In the genomic region with DNA sequence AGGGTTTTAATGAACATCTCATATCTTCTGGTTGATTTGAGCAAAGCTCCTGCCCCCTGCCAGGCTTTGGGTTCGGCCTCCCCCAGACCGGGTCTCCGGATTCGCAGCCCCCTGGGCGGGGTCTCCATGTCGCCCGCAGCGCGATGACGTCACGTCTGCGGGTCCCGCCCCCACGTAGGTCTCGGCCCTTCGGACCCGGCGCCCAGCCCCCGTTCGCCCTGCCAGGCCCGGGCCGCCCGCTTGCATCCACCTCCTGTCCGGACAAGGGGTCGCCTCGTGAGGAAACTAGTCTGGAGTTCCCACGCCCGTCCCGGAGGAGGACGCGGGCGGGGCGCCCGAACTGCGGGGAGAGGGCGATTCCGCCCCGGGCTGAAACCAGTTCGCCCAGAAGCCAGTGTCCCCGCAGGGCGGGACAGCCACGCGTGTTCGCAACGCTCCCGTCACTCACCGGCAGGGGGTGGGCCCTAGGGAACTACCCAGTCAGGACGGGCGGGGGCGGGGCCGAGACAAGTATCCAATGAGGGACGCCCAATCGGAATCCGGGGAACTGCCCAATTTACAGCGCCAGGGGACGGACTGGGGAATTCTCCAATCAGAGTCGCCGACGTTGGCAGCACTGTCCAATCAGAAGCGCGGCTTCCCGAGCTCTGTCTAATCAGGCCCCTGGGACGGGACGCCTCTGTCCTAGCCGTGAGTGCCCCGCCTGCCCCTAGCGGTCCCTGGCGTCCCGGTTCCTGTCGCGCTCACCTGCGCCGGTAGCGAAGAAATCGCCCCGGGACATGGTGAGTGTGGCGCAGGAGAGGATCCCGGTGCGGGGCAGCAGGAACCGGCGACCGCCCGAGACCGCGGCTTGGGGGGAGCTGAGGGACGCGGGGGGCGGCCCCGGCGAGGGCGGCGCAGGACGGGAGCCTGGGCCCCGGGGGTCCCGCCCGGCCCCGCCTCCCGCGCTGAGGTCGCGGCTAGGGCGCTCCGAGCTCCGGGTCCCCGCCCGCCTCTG, we compare ENCODE assay signal across 8 cellular contexts. TPM values are rescaled to one million over a fixed set of nuclear protein-coding genes. Genes with fewer than 3 reads are reported as not detected.
DNase-seq lines count a peak whose midpoint lies in the region; ATAC-seq and TF ChIP-seq lines count a peak whose summit lies in the region.

A gene (plus strand): TSS at position 682 of the 997 bp plus-strand sequence. CDS start 98 bp downstream, at position 780.

- H3K4me3 Mint-ChIP-seq in T-helper 1 cell treated with Interleukin-12 subunit alpha and Interleukin-12 subunit beta and Interleukin-4 antibody, amounts not matched to agents 30 μg/mL and 1 μg/mL, for 36 hours: peak within 1 kb of the TSS; percentile 76

- DNase-seq in NCI-H1417 (lab: John Stamatoyannopoulos, UW): peak; percentile 80 to 99 (median 93)
- DNase-seq in amygdala (lab: John Stamatoyannopoulos, UW): peak; percentile 94 to 100 (median 99)
- peak; percentile 100 for DNase-seq in left ventricle myocardium inferior
- peak; percentile 100 for DNase-seq in posterior vena cava (ENCODE audit: low spot score)
- peak; percentile 100 for DNase-seq in upper lobe of right lung

- no peaks in the 10 kb centered on the region for H3K4me1 Mint-ChIP-seq in T-helper 1 cell treated with Interleukin-12 subunit alpha and Interleukin-12 subunit beta and Interleukin-4 antibody, amounts not matched to agents 30 μg/mL and 1 μg/mL, for 36 hours (ENCODE audit: low read depth)

- H3K9me3 Mint-ChIP-seq in T-helper 1 cell treated with Interleukin-12 subunit alpha and Interleukin-12 subunit beta and Interleukin-4 antibody, amounts not matched to agents 30 μg/mL and 1 μg/mL, for 36 hours: peaks cover 37% of the 10 kb centered on the region

- TF ChIP-seq CTCF in GM12874 (IDR thresholded peaks at IDR 0.05; ENCODE audit: insufficient read depth, low read depth, low read length) (peak; percentile 42; the same call in 1 of the 2 replicates), left ventricle myocardium inferior (IDR thresholded peaks at IDR 0.05; ENCODE audit: borderline replicate concordance) (peak; percentile 72), upper lobe of right lung (IDR thresholded peaks at IDR 0.05) (peak; percentile 54)

- H3K36me3 ChIP-seq in left ventricle myocardium inferior (peaks cover 37% of the 10 kb centered on the region), upper lobe of right lung (no peaks in the 10 kb centered on the region)

- intact Hi-C loops in left ventricle myocardium inferior (cut with micrococcal nuclease): no loop called here
- intact Hi-C loops in posterior vena cava (cut with DNase I): no loop called here
- intact Hi-C loops in upper lobe of right lung (cut with DNase I): no loop called here

- peaks cover 12% of the 10 kb centered on the region for H3K36me3 Mint-ChIP-seq in T-helper 1 cell treated with Interleukin-12 subunit alpha and Interleukin-12 subunit beta and Interleukin-4 antibody, amounts not matched to agents 30 μg/mL and 1 μg/mL, for 36 hours (ENCODE audit: low read depth)

- no peaks in the 10 kb centered on the region for H3K27me3 ChIP-seq in left ventricle myocardium inferior (ENCODE audit: low read depth)
- no peaks in the 10 kb centered on the region for H3K27me3 ChIP-seq in upper lobe of right lung

- peaks cover 48% of the 10 kb centered on the region for H3K4me1 ChIP-seq in left ventricle myocardium inferior
- peaks cover 10% of the 10 kb centered on the region for H3K4me1 ChIP-seq in upper lobe of right lung

- H3K27ac ChIP-seq in left ventricle myocardium inferior (replicated peaks): peak within 1 kb of the TSS; percentile 92
- H3K27ac ChIP-seq in upper lobe of right lung: peak within 1 kb of the TSS; percentile 93

- peak within 1 kb of the TSS; percentile 15 for H3K27ac Mint-ChIP-seq in T-helper 1 cell treated with Interleukin-12 subunit alpha and Interleukin-12 subunit beta and Interleukin-4 antibody, amounts not matched to agents 30 μg/mL and 1 μg/mL, for 36 hours

- H3K4me3 ChIP-seq in left ventricle myocardium inferior (peak within 1 kb of the TSS; percentile 95), upper lobe of right lung (peak within 1 kb of the TSS; percentile 86)

- ATAC-seq in HG02759 (IDR thresholded peaks at IDR 0.05; ENCODE audit: unreplicated experiment) (peak; percentile 91), upper lobe of right lung (peak; percentile 99)

- H3K9me3 ChIP-seq in left ventricle myocardium inferior (replicated peaks): peaks cover 53% of the 10 kb centered on the region
- peaks cover under 1% of the 10 kb centered on the region for H3K9me3 ChIP-seq in upper lobe of right lung

- H3K27me3 Mint-ChIP-seq in T-helper 1 cell treated with Interleukin-12 subunit alpha and Interleukin-12 subunit beta and Interleukin-4 antibody, amounts not matched to agents 30 μg/mL and 1 μg/mL, for 36 hours (ENCODE audit: low read depth): peaks cover 15% of the 10 kb centered on the region

RNA-seq across cellular contexts. Expression of the gene that starts here (rescaled TPM):
- total RNA-seq in left ventricle myocardium inferior: 8.9 TPM
- 1 to 10 TPM; 5.1 to 8.0 TPM for total RNA-seq in posterior vena cava
- total RNA-seq in upper lobe of right lung: 6.9 TPM

Comparison
In these comparisons a context has a peak if more than half of its experiments do, and no peak if none do; other contexts are left out.
1. Peak in every context shown above with its lines: DNase-seq, ATAC-seq, H3K4me3 ChIP-seq and H3K27ac ChIP-seq.